ENCODE assay signal across 7 cellular contexts in genomic region chr2:226299771-226300170, GRCh38.
"Had no signal": no experiment of that assay in that cellular context is flagged by ENCODE, and none has a peak within 500 bp of the region (broad histone marks: within the 10 kb centered on the region; RNA-seq: fewer than 3 reads in every experiment).

No MANE protein-coding gene starts in this region.

- H3K4me2 ChIP-seq: GM23338 had no signal

- H2AFZ ChIP-seq: GM23338 had no signal

- FAIRE-seq: H1, HTR-8/SVneo, K562 had no signal

- ATAC-seq: GM23338, K562 had no signal

- DNase-seq: H9, HCEC 1CT, KG1 had no signal

- H3K4me3 ChIP-seq: GM23338, K562 had no signal
